ENCODE assay signal across 8 cellular contexts in genomic region chr20:31691646-31692275, GRCh38. TPM values are rescaled to one million over a fixed set of nuclear protein-coding genes. Genes with fewer than 3 reads are reported as not detected.
DNase-seq lines count a peak whose midpoint lies in the region; ATAC-seq and TF ChIP-seq lines count a peak whose summit lies in the region.

No MANE protein-coding gene starts in this region.

- peaks cover 100% of the 10 kb centered on the region for H3K36me3 Mint-ChIP-seq in activated T-helper 17 cell treated with anti-CD3 and anti-CD28 coated beads, Interleukin-2, amount 50 U/mL, for 72 hours (ENCODE audit: low read depth)
- peaks cover 19% of the 10 kb centered on the region for H3K36me3 Mint-ChIP-seq in osteocyte (ENCODE audit: unreplicated experiment)

- POLR2A ChIA-PET in HEK293T (lab: Yijun Ruan, JAX), result interaction anchor here (1.0 to 1.1 kb wide), 2 partner anchors 32 to 99 kb away, joined by 3 read pairs; no protein-coding TSS in a partner anchor

- peaks cover 44% of the 10 kb centered on the region for H3K4me1 Mint-ChIP-seq in activated T-helper 17 cell treated with anti-CD3 and anti-CD28 coated beads, Interleukin-2, amount 50 U/mL, for 72 hours
- H3K4me1 Mint-ChIP-seq in osteocyte (ENCODE audit: unreplicated experiment), result peaks cover 44% of the 10 kb centered on the region

- TF ChIP-seq CTCF in osteocyte (IDR thresholded peaks at IDR 0.05), result no peak

- no peak for TF ChIP-seq POLR2A in GM18505 (IDR thresholded peaks at IDR 0.05; ENCODE audit: borderline replicate concordance, extremely low read depth, insufficient read depth, insufficient read length)

- H3K27ac Mint-ChIP-seq in activated T-helper 17 cell treated with anti-CD3 and anti-CD28 coated beads, Interleukin-2, amount 50 U/mL, for 72 hours, result peak overlapping the region; percentile 58
- peak overlapping the region; percentile 74 for H3K27ac Mint-ChIP-seq in osteocyte (ENCODE audit: unreplicated experiment)

- H3K9me3 Mint-ChIP-seq in activated T-helper 17 cell treated with anti-CD3 and anti-CD28 coated beads, Interleukin-2, amount 50 U/mL, for 72 hours, result no peaks in the 10 kb centered on the region
- no peaks in the 10 kb centered on the region for H3K9me3 Mint-ChIP-seq in osteocyte (ENCODE audit: unreplicated experiment)

- H3K4me3 Mint-ChIP-seq in activated T-helper 17 cell treated with anti-CD3 and anti-CD28 coated beads, Interleukin-2, amount 50 U/mL, for 72 hours, result peak overlapping the region; percentile 48
- H3K4me3 Mint-ChIP-seq in osteocyte (ENCODE audit: unreplicated experiment), result no peak overlapping the region

- peak; percentile 52 for ATAC-seq in GM18505 (IDR thresholded peaks at IDR 0.05; ENCODE audit: unreplicated experiment)
- peak; percentile 60 for ATAC-seq in HG03064 (IDR thresholded peaks at IDR 0.05; ENCODE audit: low read depth, unreplicated experiment)
- peak; percentile 18 for ATAC-seq in activated T-helper 17 cell treated with anti-CD3 and anti-CD28 coated beads, Interleukin-2, amount 50 U/mL, for 72 hours (replicated peaks)
- no peak for ATAC-seq in HG02642 (IDR thresholded peaks at IDR 0.05; ENCODE audit: poor library complexity, unreplicated experiment)
- no peak for ATAC-seq in HG02588 (IDR thresholded peaks at IDR 0.05; ENCODE audit: unreplicated experiment)

- H3K27me3 Mint-ChIP-seq in activated T-helper 17 cell treated with anti-CD3 and anti-CD28 coated beads, Interleukin-2, amount 50 U/mL, for 72 hours, result no peaks in the 10 kb centered on the region
- no peaks in the 10 kb centered on the region for H3K27me3 Mint-ChIP-seq in osteocyte (ENCODE audit: unreplicated experiment)

- CTCF ChIA-PET in HEK293T (lab: Yijun Ruan, JAX), result interaction anchor here (0.6 to 1.1 kb wide), 2 partner anchors 30 to 166 kb away, joined by 3 to 4 read pairs; no protein-coding TSS in a partner anchor

- no peak for DNase-seq in osteocyte (ENCODE audit: extremely low spot score, unreplicated experiment)
- DNase-seq in T1000 (lab: John Stamatoyannopoulos, UW), result no peak
- no peak for DNase-seq in HEK293T (ENCODE audit: extremely low spot score)

TF ChIP-seq in HEK293T, 16 proteins besides CTCF, POLR2A, EP300 and RAD21:
- TF ChIP-seq L3MBTL2 (conservative IDR thresholded peaks at IDR 0.05), result no peak

RNA-seq across cellular contexts. Expression of gene BCL2L1, which starts 30.9 kb away (rescaled TPM):
- 100 to 1,000 TPM in 1 of 2 donors, 10 to 100 TPM in 1; 86.7 to 134 TPM for total RNA-seq in activated T-helper 17 cell treated with anti-CD3 and anti-CD28 coated beads, Interleukin-2, amount 50 U/mL, for 72 hours
- 67.0 and 69.4 TPM in 2 replicates for total RNA-seq in osteocyte

RNA-seq across cellular contexts. Expression of gene TPX2, which starts 47.3 kb away (rescaled TPM):
- 100 to 1,000 TPM; 122 to 142 TPM for total RNA-seq in activated T-helper 17 cell treated with anti-CD3 and anti-CD28 coated beads, Interleukin-2, amount 50 U/mL, for 72 hours
- 22.6 and 25.5 TPM in 2 replicates for total RNA-seq in osteocyte

RNA-seq across cellular contexts. Expression of gene COX4I2, which starts 54.0 kb away (rescaled TPM):
- not detected for total RNA-seq in activated T-helper 17 cell treated with anti-CD3 and anti-CD28 coated beads, Interleukin-2, amount 50 U/mL, for 72 hours
- not detected in 2 replicates for total RNA-seq in osteocyte

Comparison
In these comparisons a context has a peak if more than half of its experiments do, and no peak if none do; other contexts are left out.
1. ATAC-seq: peak in GM18505 (single experiment), HG03064 (single experiment) and activated T-helper 17 cell treated with anti-CD3 and anti-CD28 coated beads, Interleukin-2, amount 50 U/mL, for 72 hours (single experiment); none in HG02642 (single experiment) and HG02588 (single experiment).